ENCODE assay signal across 13 cellular contexts in the genomic region with DNA sequence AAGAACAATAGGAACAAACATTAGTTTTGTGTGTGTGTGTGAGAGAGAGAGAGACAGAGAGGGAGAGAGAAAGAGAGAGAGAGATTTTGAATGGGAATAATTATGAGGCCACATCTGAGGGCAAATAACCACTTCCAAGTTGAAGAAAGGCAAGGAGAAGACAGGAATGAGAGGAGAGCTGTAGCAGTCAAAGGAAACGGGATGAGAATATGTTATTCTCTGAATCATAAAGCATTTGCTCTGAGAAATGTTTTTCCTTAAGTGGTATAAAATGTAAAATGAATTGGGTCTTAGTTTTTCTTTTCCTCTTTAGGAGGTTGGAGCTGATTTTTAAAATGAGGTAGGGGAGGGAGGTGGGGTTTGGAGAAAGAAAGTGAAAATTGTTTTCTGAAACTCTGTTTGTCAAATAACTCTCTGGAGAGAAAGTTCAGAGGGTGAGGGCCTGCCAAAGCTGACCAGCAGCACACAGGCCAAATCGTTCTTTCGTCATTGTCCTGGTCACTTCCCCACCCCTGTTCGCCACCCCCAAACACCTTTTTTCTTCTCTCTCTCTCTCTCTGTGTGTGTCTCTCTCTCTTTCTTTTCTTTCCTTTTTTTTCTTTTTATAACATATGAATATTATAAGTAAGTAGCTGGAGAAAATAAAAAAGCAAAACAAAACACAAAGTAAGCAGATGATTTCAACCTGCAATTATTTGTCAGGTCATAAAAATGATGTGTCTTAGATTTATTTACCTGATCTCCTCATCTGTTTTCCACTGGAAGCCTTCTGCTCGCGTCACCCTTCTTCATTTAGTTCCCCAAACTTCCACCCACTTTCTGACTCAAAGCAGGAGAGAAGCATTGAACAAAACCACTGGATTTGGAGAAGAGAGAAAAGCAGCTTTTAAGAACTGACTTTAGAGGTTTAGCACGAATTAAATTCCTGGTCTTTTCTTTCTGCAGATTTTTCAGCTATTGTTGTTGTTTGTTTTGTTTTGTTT.
A peak's percentile ranks its signal among the peaks of the same experiment; 100 is the strongest.
DNase-seq lines count a peak whose midpoint lies in the region; ATAC-seq, FAIRE-seq and TF ChIP-seq lines count a peak whose summit lies in the region.
"Had no signal": no experiment of that assay in that cellular context is flagged by ENCODE, and none has a peak within 500 bp of the region (broad histone marks: within the 10 kb centered on the region; RNA-seq: fewer than 3 reads in every experiment).

No MANE protein-coding gene starts in this region.

- TF ChIP-seq CTCF in astrocyte (IDR thresholded peaks at IDR 0.05; ENCODE audit: insufficient read depth, low read depth, low read length) (no peak), right atrium auricular region (IDR thresholded peaks at IDR 0.05) (no peak), gastrocnemius medialis (IDR thresholded peaks at IDR 0.05 in 4 of 5, conservative IDR thresholded peaks at IDR 0.05 in 1 of 5) (no peak)

- H3K9me3 Mint-ChIP-seq in astrocyte (ENCODE audit: unreplicated experiment): no peaks in the 10 kb centered on the region
- no peaks in the 10 kb centered on the region for H3K9me3 Mint-ChIP-seq in activated naive CD4-positive, alpha-beta T cell treated with anti-CD3 and anti-CD28 coated beads, Interleukin-2, amount 10 ng/mL, durations not matched to agents 7 days and 5 days
- H3K9me3 Mint-ChIP-seq: CD14-positive monocyte had no signal

- FAIRE-seq in astrocyte (lab: Jason Lieb, UNC): no peak

- H3K27me3 ChIP-seq in astrocyte (ENCODE audit: insufficient read depth, low read length) (no peaks in the 10 kb centered on the region), right atrium auricular region (no peaks in the 10 kb centered on the region), gastrocnemius medialis (no peaks in the 10 kb centered on the region), HAP-1 (ENCODE audit: low read depth) (no peaks in the 10 kb centered on the region)

- peaks cover 86% of the 10 kb centered on the region for H3K79me2 ChIP-seq in astrocyte (ENCODE audit: insufficient read depth, low read length)

- CTCF ChIA-PET in activated naive CD4-positive, alpha-beta T cell treated with anti-CD3 and anti-CD28 coated beads, Interleukin-2, amount 10 ng/mL, durations not matched to agents 7 days and 5 days (lab: Charles Lee): interaction anchor here (0.8 to 2.4 kb wide), 2 partner anchors 23 to 524 kb away, joined by 3 to 7 read pairs; no protein-coding TSS in a partner anchor

- peak overlapping the region; percentile 88 for H3K4me2 ChIP-seq in astrocyte (ENCODE audit: low read length)
- H3K4me2 ChIP-seq: KMS-11 had no signal

- H3K4me3 ChIP-seq in astrocyte (ENCODE audit: insufficient read depth, low read depth, low read length) (peak overlapping the region; percentile 2), right atrium auricular region (no peak overlapping the region), gastrocnemius medialis (peak overlapping the region; percentile 39 to 65 (median 47)), HAP-1 (no peak overlapping the region)

- TF ChIP-seq POLR2A in gastrocnemius medialis (IDR thresholded peaks at IDR 0.05): peak; percentile 29 to 82

- H3K4me3 Mint-ChIP-seq in astrocyte (ENCODE audit: unreplicated experiment): no peak overlapping the region
- no peak overlapping the region for H3K4me3 Mint-ChIP-seq in activated naive CD4-positive, alpha-beta T cell treated with anti-CD3 and anti-CD28 coated beads, Interleukin-2, amount 10 ng/mL, durations not matched to agents 7 days and 5 days
- H3K4me3 Mint-ChIP-seq: CD14-positive monocyte had no signal

- peaks cover 12% of the 10 kb centered on the region for H3K4me1 Mint-ChIP-seq in astrocyte (ENCODE audit: low read depth, unreplicated experiment)
- H3K4me1 Mint-ChIP-seq in activated naive CD4-positive, alpha-beta T cell treated with anti-CD3 and anti-CD28 coated beads, Interleukin-2, amount 10 ng/mL, durations not matched to agents 7 days and 5 days: peaks cover 2% of the 10 kb centered on the region

- peaks cover 1% of the 10 kb centered on the region for H4K20me1 ChIP-seq in astrocyte (ENCODE audit: insufficient read depth, low read length)

- H2AFZ ChIP-seq in astrocyte (ENCODE audit: low read depth, low read length): no peak overlapping the region

- H3K4me1 ChIP-seq in astrocyte (ENCODE audit: insufficient read depth, low read length) (peaks cover 79% of the 10 kb centered on the region), right atrium auricular region (peaks cover 0 to 86% of the 10 kb centered on the region in 2 donors), gastrocnemius medialis (peaks cover 82 to 85% of the 10 kb centered on the region in 2 donors), HAP-1 (peaks cover 10% of the 10 kb centered on the region)

- no peak overlapping the region for H3K27ac Mint-ChIP-seq in astrocyte (ENCODE audit: unreplicated experiment)
- H3K27ac Mint-ChIP-seq in activated naive CD4-positive, alpha-beta T cell treated with anti-CD3 and anti-CD28 coated beads, Interleukin-2, amount 10 ng/mL, durations not matched to agents 7 days and 5 days: no peak overlapping the region
- H3K27ac Mint-ChIP-seq: CD14-positive monocyte had no signal

- H3K27ac ChIP-seq in astrocyte (ENCODE audit: low read depth, low read length) (peak overlapping the region; percentile 97), right atrium auricular region (peak overlapping the region; percentile 87 to 94), gastrocnemius medialis (peak overlapping the region; percentile 94 to 99 (median 96))
- H3K27ac ChIP-seq: KMS-11 had no signal

- peak; percentile 15 to 32 for ATAC-seq in gastrocnemius medialis

- peak overlapping the region; percentile 91 for H3K9ac ChIP-seq in astrocyte (ENCODE audit: low read length)
- H3K9ac ChIP-seq: KMS-11 had no signal

- in situ Hi-C loops in gastrocnemius medialis (cut with MboI; ENCODE audit: low sequenced_read_pairs in 4 of 4) (loop anchor here in 2 of 4 donors (5.0 to 10.0 kb wide), 5 partner anchors 150 to 688 kb away; a partner anchor contains a TSS), HAP-1 (cut with MboI; ENCODE audit: low sequenced_read_pairs) (no loop called here)

- H3K36me3 Mint-ChIP-seq in astrocyte (ENCODE audit: low read depth, unreplicated experiment): peaks cover 8% of the 10 kb centered on the region
- peaks cover 6% of the 10 kb centered on the region for H3K36me3 Mint-ChIP-seq in activated naive CD4-positive, alpha-beta T cell treated with anti-CD3 and anti-CD28 coated beads, Interleukin-2, amount 10 ng/mL, durations not matched to agents 7 days and 5 days

- H3K36me3 ChIP-seq in astrocyte (ENCODE audit: insufficient read depth, low read length): no peaks in the 10 kb centered on the region
- H3K36me3 ChIP-seq in right atrium auricular region: no peaks in the 10 kb centered on the region
- no peaks in the 10 kb centered on the region for H3K36me3 ChIP-seq in gastrocnemius medialis
- H3K36me3 ChIP-seq in HAP-1 (replicated peaks): no peaks in the 10 kb centered on the region

- H3K9me3 ChIP-seq in astrocyte (ENCODE audit: insufficient read depth, low read depth, low read length): no peaks in the 10 kb centered on the region
- no peaks in the 10 kb centered on the region for H3K9me3 ChIP-seq in right atrium auricular region
- H3K9me3 ChIP-seq in gastrocnemius medialis: no peaks in the 10 kb centered on the region
- no peaks in the 10 kb centered on the region for H3K9me3 ChIP-seq in HAP-1

- intact Hi-C loops in gastrocnemius medialis (cut with DNase I; ENCODE audit: low total_unique reads): loop anchor here (5.0 kb wide), 4 partner anchors 107 to 307 kb away; no protein-coding TSS in a partner anchor

- H3K27me3 Mint-ChIP-seq in astrocyte (ENCODE audit: low read depth, unreplicated experiment): no peaks in the 10 kb centered on the region
- H3K27me3 Mint-ChIP-seq in activated naive CD4-positive, alpha-beta T cell treated with anti-CD3 and anti-CD28 coated beads, Interleukin-2, amount 10 ng/mL, durations not matched to agents 7 days and 5 days: no peaks in the 10 kb centered on the region

- DNase-seq in AG20443 (ENCODE audit: low spot score): peak; percentile 50
- DNase-seq in astrocyte (ENCODE audit: low read depth): peak; percentile 69
- DNase-seq in right atrium auricular region (ENCODE audit: low spot score): peak; percentile 74
- DNase-seq in gastrocnemius medialis: peak; percentile 67 to 79
- no peak for DNase-seq in occipital lobe (lab: John Stamatoyannopoulos, UW)
- no peak for DNase-seq in OCI-M1 (lab: John Stamatoyannopoulos, UW)
- no peak for DNase-seq in activated naive CD4-positive, alpha-beta T cell treated with anti-CD3 and anti-CD28 coated beads, Interleukin-2, amount 10 ng/mL, durations not matched to agents 7 days and 5 days
- DNase-seq in HAP-1 (ENCODE audit: low spot score in 2 of 2): no peak
- DNase-seq: activated CD8-positive, alpha-beta memory T cell treated with anti-CD3 and anti-CD28 coated beads, Interleukin-2, amount 50 U/mL, for 4 hours; cerebellar nuclear complex; NCI-H526 had no signal

Comparison
In these comparisons a context has a peak if more than half of its experiments do, and no peak if none do; other contexts are left out.
1. DNase-seq: peak in AG20443 (single experiment), astrocyte (single experiment), right atrium auricular region (single experiment) and gastrocnemius medialis (2 of 2); none in occipital lobe (single experiment), OCI-M1 (single experiment), activated naive CD4-positive, alpha-beta T cell treated with anti-CD3 and anti-CD28 coated beads, Interleukin-2, amount 10 ng/mL, durations not matched to agents 7 days and 5 days (single experiment) and HAP-1 (0 of 2).
2. H3K4me3 ChIP-seq: peak in astrocyte (single experiment) and gastrocnemius medialis (4 of 4); none in right atrium auricular region (0 of 2) and HAP-1 (single experiment).
3. Peak in every context shown above with its lines, with median percentiles within 50 percentile points of each other: H3K27ac ChIP-seq.